In genomic region chr20:38304845-38305447, GRCh38 we compare ENCODE assay signal across 9 cellular contexts. TPM values are rescaled to one million over a fixed set of nuclear protein-coding genes. Genes with fewer than 3 reads are reported as not detected.
DNase-seq lines count a peak whose midpoint lies in the region; ATAC-seq lines count a peak whose summit lies in the region.
"Had no signal": no experiment of that assay in that cellular context is flagged by ENCODE, and none has a peak within 500 bp of the region (broad histone marks: within the 10 kb centered on the region; RNA-seq: fewer than 3 reads in every experiment).

No MANE protein-coding gene starts in this region.

- no peak overlapping the region for H3K27ac Mint-ChIP-seq in stimulated activated naive B cell treated with anti-CD40 and anti-IgM and Interleukin-4, amounts not matched to agents 10 μg/mL and 1 μg/mL and 100 μg/mL, for 72 hours
- no peak overlapping the region for H3K27ac Mint-ChIP-seq in activated T-helper 17 cell treated with anti-CD3 and anti-CD28 coated beads, Interleukin-2, amount 50 U/mL, for 72 hours

- peaks cover 42 to 58% of the 10 kb centered on the region in 2 donors for H3K27me3 Mint-ChIP-seq in stimulated activated naive B cell treated with anti-CD40 and anti-IgM and Interleukin-4, amounts not matched to agents 10 μg/mL and 1 μg/mL and 100 μg/mL, for 72 hours
- H3K27me3 Mint-ChIP-seq in activated T-helper 17 cell treated with anti-CD3 and anti-CD28 coated beads, Interleukin-2, amount 50 U/mL, for 72 hours = peaks cover 44% of the 10 kb centered on the region

- peak; percentile 78 for DNase-seq in D341Med (ENCODE audit: low spot score)
- DNase-seq in HCEC 1CT = peak; percentile 41
- DNase-seq in SW480 (ENCODE audit: low spot score) = peak; percentile 61
- DNase-seq in glomerular visceral epithelial cell (ENCODE audit: extremely low spot score) = peak; percentile 39
- DNase-seq in stimulated activated naive B cell treated with anti-CD40 and anti-IgM and Interleukin-4, amounts not matched to agents 10 μg/mL and 1 μg/mL and 100 μg/mL, for 72 hours = no peak
- DNase-seq in stimulated activated naive CD4-positive, alpha-beta T cell (lab: John Stamatoyannopoulos, UW) = no peak
- no peak for DNase-seq in activated naive CD4-positive, alpha-beta T cell (lab: John Stamatoyannopoulos, UW)

- H3K4me1 Mint-ChIP-seq in stimulated activated naive B cell treated with anti-CD40 and anti-IgM and Interleukin-4, amounts not matched to agents 10 μg/mL and 1 μg/mL and 100 μg/mL, for 72 hours = peaks cover 13 to 14% of the 10 kb centered on the region in 2 donors
- peaks cover 4% of the 10 kb centered on the region for H3K4me1 Mint-ChIP-seq in activated T-helper 17 cell treated with anti-CD3 and anti-CD28 coated beads, Interleukin-2, amount 50 U/mL, for 72 hours

- H3K36me3 Mint-ChIP-seq in stimulated activated naive B cell treated with anti-CD40 and anti-IgM and Interleukin-4, amounts not matched to agents 10 μg/mL and 1 μg/mL and 100 μg/mL, for 72 hours = no peaks in the 10 kb centered on the region
- H3K36me3 Mint-ChIP-seq in activated T-helper 17 cell treated with anti-CD3 and anti-CD28 coated beads, Interleukin-2, amount 50 U/mL, for 72 hours (ENCODE audit: low read depth) = no peaks in the 10 kb centered on the region

- peak; percentile 41 to 45 for ATAC-seq in stimulated activated naive B cell treated with anti-CD40 and anti-IgM and Interleukin-4, amounts not matched to agents 10 μg/mL and 1 μg/mL and 100 μg/mL, for 72 hours (replicated peaks)
- ATAC-seq in activated T-helper 17 cell treated with anti-CD3 and anti-CD28 coated beads, Interleukin-2, amount 50 U/mL, for 72 hours (replicated peaks) = no peak
- ATAC-seq: left colon had no signal

- H3K4me3 Mint-ChIP-seq in stimulated activated naive B cell treated with anti-CD40 and anti-IgM and Interleukin-4, amounts not matched to agents 10 μg/mL and 1 μg/mL and 100 μg/mL, for 72 hours = no peak overlapping the region
- no peak overlapping the region for H3K4me3 Mint-ChIP-seq in activated T-helper 17 cell treated with anti-CD3 and anti-CD28 coated beads, Interleukin-2, amount 50 U/mL, for 72 hours

- no peaks in the 10 kb centered on the region for H3K9me3 Mint-ChIP-seq in stimulated activated naive B cell treated with anti-CD40 and anti-IgM and Interleukin-4, amounts not matched to agents 10 μg/mL and 1 μg/mL and 100 μg/mL, for 72 hours
- no peaks in the 10 kb centered on the region for H3K9me3 Mint-ChIP-seq in activated T-helper 17 cell treated with anti-CD3 and anti-CD28 coated beads, Interleukin-2, amount 50 U/mL, for 72 hours

RNA-seq across cellular contexts. Expression of gene BPI, which starts 1.0 kb away (rescaled TPM):
- total RNA-seq in activated T-helper 17 cell treated with anti-CD3 and anti-CD28 coated beads, Interleukin-2, amount 50 U/mL, for 72 hours = not detected
- total RNA-seq: left colon had no signal

RNA-seq across cellular contexts. Expression of gene LBP, which starts 41.3 kb away (rescaled TPM):
- total RNA-seq in activated T-helper 17 cell treated with anti-CD3 and anti-CD28 coated beads, Interleukin-2, amount 50 U/mL, for 72 hours = not detected
- total RNA-seq: left colon had no signal

RNA-seq across cellular contexts. Expression of gene KIAA1755, which starts 44.4 kb away (rescaled TPM):
- total RNA-seq in activated T-helper 17 cell treated with anti-CD3 and anti-CD28 coated beads, Interleukin-2, amount 50 U/mL, for 72 hours = not detected

Comparison
In these comparisons a context has a peak if more than half of its experiments do, and no peak if none do; other contexts are left out.
1. DNase-seq: peak in D341Med (single experiment), HCEC 1CT (single experiment), SW480 (single experiment) and glomerular visceral epithelial cell (single experiment); none in stimulated activated naive B cell treated with anti-CD40 and anti-IgM and Interleukin-4, amounts not matched to agents 10 μg/mL and 1 μg/mL and 100 μg/mL, for 72 hours (single experiment), stimulated activated naive CD4-positive, alpha-beta T cell (0 of 6) and activated naive CD4-positive, alpha-beta T cell (0 of 4).